ENCODE assay signal across 8 cellular contexts in the genomic region with DNA sequence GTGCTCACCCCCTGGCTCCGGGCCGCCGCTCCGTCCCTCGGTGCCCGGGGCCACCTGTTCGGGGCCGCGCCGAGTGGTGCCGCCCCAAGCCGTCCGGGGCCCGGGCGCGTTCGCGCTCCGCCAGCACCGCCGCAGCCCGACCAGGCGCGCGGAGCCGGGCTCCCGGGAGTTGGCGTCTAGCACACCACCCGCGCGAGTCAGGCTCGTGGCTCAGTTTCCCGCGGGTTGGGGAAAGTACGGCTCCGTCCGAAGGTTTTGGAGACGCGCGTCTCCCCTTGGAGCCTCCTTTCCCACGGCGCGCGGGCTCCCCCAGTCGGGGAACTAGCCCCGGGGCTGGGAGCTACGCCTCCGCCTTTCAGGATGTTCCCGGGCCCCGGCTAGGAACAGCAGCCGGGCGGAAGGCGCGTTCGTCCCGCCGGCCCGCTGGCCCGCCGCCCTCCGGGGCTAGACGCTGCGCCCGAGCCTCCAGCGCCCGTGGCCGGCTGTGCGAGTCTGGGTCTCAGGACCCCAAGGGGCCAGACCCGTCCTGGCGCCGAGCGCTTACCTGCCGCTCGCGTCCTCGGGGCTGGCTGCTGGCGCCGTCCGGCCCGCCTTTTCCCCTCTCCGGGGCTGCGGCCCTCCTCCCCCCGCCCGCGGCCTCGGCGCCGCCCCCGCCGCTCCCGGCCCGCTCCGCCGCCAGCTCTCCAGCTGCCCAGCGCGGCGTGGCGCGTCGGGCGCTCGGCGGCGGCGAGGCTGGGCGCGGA. TPM values are rescaled to one million over a fixed set of nuclear protein-coding genes. Genes with fewer than 3 reads are reported as not detected.
DNase-seq lines count a peak whose midpoint lies in the region; ATAC-seq, FAIRE-seq and TF ChIP-seq lines count a peak whose summit lies in the region.

Gene ADGRG2, minus strand, starts transcription at position 571 of the 743 bp plus-strand sequence. CDS start 53,634 bp downstream, outside the sequence.

- TF ChIP-seq CTCF in choroid plexus epithelial cell (conservative IDR thresholded peaks at IDR 0.05; ENCODE audit: low read depth, low read length) (no peak), lung (IDR thresholded peaks at IDR 0.05; ENCODE audit: control extremely low read depth, extremely low read depth) (no peak)

- H3K36me3 ChIP-seq in lung (ENCODE audit: control insufficient read depth in 2 of 2, insufficient read depth in 2 of 2, low read length in 2 of 2) (no peaks in the 10 kb centered on the region), aorta (ENCODE audit: control insufficient read depth in 1 of 2, insufficient read depth in 2 of 2, low read length in 1 of 2) (no peaks in the 10 kb centered on the region)

- intact Hi-C loops in aorta (cut with DNase I), result loop anchor here in 1 of 2 donors (10.0 kb wide), 2 partner anchors 183 to 727 kb away; no protein-coding TSS in a partner anchor

- H3K4me3 ChIP-seq in choroid plexus epithelial cell (ENCODE audit: low read depth, low read length), result peak within 1 kb of the TSS; percentile 16
- peak within 1 kb of the TSS; percentile 39 for H3K4me3 ChIP-seq in lung
- peak within 1 kb of the TSS; percentile 28 to 47 for H3K4me3 ChIP-seq in aorta (ENCODE audit: low read length in 2 of 2)

- no peak for FAIRE-seq in H54 (lab: Jason Lieb, UNC)

- H3K4me1 Mint-ChIP-seq in activated naive CD8-positive, alpha-beta T cell (ENCODE audit: low read depth), result no peaks in the 10 kb centered on the region
- no peaks in the 10 kb centered on the region for H3K4me1 Mint-ChIP-seq in activated naive CD8-positive, alpha-beta T cell treated with anti-CD3 and anti-CD28 coated beads, Interleukin-2, amount 50 U/mL, for 24 hours

- no peak for ATAC-seq in activated naive CD8-positive, alpha-beta T cell treated with anti-CD3 and anti-CD28 coated beads, Interleukin-2, amount 50 U/mL, for 24 hours
- ATAC-seq in lung (ENCODE audit: insufficient read depth, low FRiP score), result no peak
- ATAC-seq in aorta (ENCODE audit: low FRiP score), result peak; percentile 68

- peaks cover 17% of the 10 kb centered on the region for H3K27me3 Mint-ChIP-seq in activated naive CD8-positive, alpha-beta T cell
- peaks cover 41% of the 10 kb centered on the region for H3K27me3 Mint-ChIP-seq in activated naive CD8-positive, alpha-beta T cell treated with anti-CD3 and anti-CD28 coated beads, Interleukin-2, amount 50 U/mL, for 24 hours

- 2 to 15% methylated on average over 13 to 107 of the region's 107 CpGs for WGBS in lung, 2 donors
- WGBS in aorta, 2 donors, result 0 to 14% methylated on average over 73 to 107 of the region's 107 CpGs

- H3K27me3 ChIP-seq in lung (ENCODE audit: control insufficient read depth, insufficient read depth) (peaks cover 13% of the 10 kb centered on the region), aorta (ENCODE audit: control insufficient read depth in 1 of 2, insufficient read depth in 2 of 2, low read length in 1 of 2) (no peaks in the 10 kb centered on the region)

- peaks cover 0 to 2% of the 10 kb centered on the region in 2 donors for H3K9me3 ChIP-seq in lung (ENCODE audit: control insufficient read depth in 2 of 2, insufficient read depth in 1 of 2, low read length in 1 of 2)
- H3K9me3 ChIP-seq in aorta (ENCODE audit: control insufficient read depth, low read length), result no peaks in the 10 kb centered on the region

- no peak for DNase-seq in activated naive CD8-positive, alpha-beta T cell treated with anti-CD3 and anti-CD28 coated beads, Interleukin-2, amount 50 U/mL, for 24 hours
- peak; percentile 16 for DNase-seq in choroid plexus epithelial cell (ENCODE audit: low read depth)
- DNase-seq in lung (ENCODE audit: low spot score), result peak; percentile 31
- peak; percentile 58 to 85 for DNase-seq in aorta
- DNase-seq in pons (ENCODE audit: low spot score), result no peak
- DNase-seq in NCI-H446 treated with DMSO at 0.1 percent for 48 hours (lab: John Stamatoyannopoulos, UW), result no peak
- DNase-seq in H54 (ENCODE audit: insufficient read length, low spot score), result no peak

- no peaks in the 10 kb centered on the region for H3K36me3 Mint-ChIP-seq in activated naive CD8-positive, alpha-beta T cell
- no peaks in the 10 kb centered on the region for H3K36me3 Mint-ChIP-seq in activated naive CD8-positive, alpha-beta T cell treated with anti-CD3 and anti-CD28 coated beads, Interleukin-2, amount 50 U/mL, for 24 hours (ENCODE audit: low read depth)

- H3K4me1 ChIP-seq in lung (ENCODE audit: control insufficient read depth in 2 of 2, insufficient read depth in 2 of 2, low read length in 2 of 2), result peaks cover 0 to 3% of the 10 kb centered on the region in 2 donors
- H3K4me1 ChIP-seq in aorta (ENCODE audit: control insufficient read depth in 1 of 2, insufficient read depth in 2 of 2, low read length in 2 of 2), result no peaks in the 10 kb centered on the region

- no peak for TF ChIP-seq POLR2A in H54 (IDR thresholded peaks at IDR 0.05; ENCODE audit: low read depth, low read length)

- no peak within 1 kb of the TSS for H3K27ac Mint-ChIP-seq in activated naive CD8-positive, alpha-beta T cell
- no peak within 1 kb of the TSS for H3K27ac Mint-ChIP-seq in activated naive CD8-positive, alpha-beta T cell treated with anti-CD3 and anti-CD28 coated beads, Interleukin-2, amount 50 U/mL, for 24 hours

- no peaks in the 10 kb centered on the region for H3K9me3 Mint-ChIP-seq in activated naive CD8-positive, alpha-beta T cell (ENCODE audit: low read depth)
- H3K9me3 Mint-ChIP-seq in activated naive CD8-positive, alpha-beta T cell treated with anti-CD3 and anti-CD28 coated beads, Interleukin-2, amount 50 U/mL, for 24 hours, result no peaks in the 10 kb centered on the region

- no peak within 1 kb of the TSS for H3K27ac ChIP-seq in lung (ENCODE audit: low read depth in 1 of 2, low read length in 1 of 2)
- H3K27ac ChIP-seq in aorta (ENCODE audit: low read depth in 1 of 2, low read length in 2 of 2), result no peak within 1 kb of the TSS

- peak within 1 kb of the TSS; percentile 30 for H3K4me3 Mint-ChIP-seq in activated naive CD8-positive, alpha-beta T cell
- no peak within 1 kb of the TSS for H3K4me3 Mint-ChIP-seq in activated naive CD8-positive, alpha-beta T cell treated with anti-CD3 and anti-CD28 coated beads, Interleukin-2, amount 50 U/mL, for 24 hours

RNA-seq across cellular contexts. Expression of gene ADGRG2, which starts in this region (rescaled TPM):
- 10 to 100 TPM in 1 of 2 donors, 1 to 10 TPM in 1; 1.3 to 10.5 TPM for total RNA-seq in lung
- under 1 TPM; 0.24 to 0.71 TPM for polyA plus RNA-seq in lung
- total RNA-seq in aorta, result 1 to 10 TPM; 1.7 to 4.3 TPM
- under 1 TPM; 0.41 to 0.50 TPM for polyA plus RNA-seq in aorta

Comparison
In these comparisons a context has a peak if more than half of its experiments do, and no peak if none do; other contexts are left out.
1. DNase-seq: peak in choroid plexus epithelial cell (single experiment), lung (single experiment) and aorta (2 of 2); none in activated naive CD8-positive, alpha-beta T cell treated with anti-CD3 and anti-CD28 coated beads, Interleukin-2, amount 50 U/mL, for 24 hours (single experiment), pons (single experiment), NCI-H446 treated with DMSO at 0.1 percent for 48 hours (single experiment) and H54 (single experiment).
2. Peak in every context shown above with its lines, with median percentiles within 50 percentile points of each other: H3K4me3 ChIP-seq.